1 cellular context compared by ENCODE assay signal in the genomic region with DNA sequence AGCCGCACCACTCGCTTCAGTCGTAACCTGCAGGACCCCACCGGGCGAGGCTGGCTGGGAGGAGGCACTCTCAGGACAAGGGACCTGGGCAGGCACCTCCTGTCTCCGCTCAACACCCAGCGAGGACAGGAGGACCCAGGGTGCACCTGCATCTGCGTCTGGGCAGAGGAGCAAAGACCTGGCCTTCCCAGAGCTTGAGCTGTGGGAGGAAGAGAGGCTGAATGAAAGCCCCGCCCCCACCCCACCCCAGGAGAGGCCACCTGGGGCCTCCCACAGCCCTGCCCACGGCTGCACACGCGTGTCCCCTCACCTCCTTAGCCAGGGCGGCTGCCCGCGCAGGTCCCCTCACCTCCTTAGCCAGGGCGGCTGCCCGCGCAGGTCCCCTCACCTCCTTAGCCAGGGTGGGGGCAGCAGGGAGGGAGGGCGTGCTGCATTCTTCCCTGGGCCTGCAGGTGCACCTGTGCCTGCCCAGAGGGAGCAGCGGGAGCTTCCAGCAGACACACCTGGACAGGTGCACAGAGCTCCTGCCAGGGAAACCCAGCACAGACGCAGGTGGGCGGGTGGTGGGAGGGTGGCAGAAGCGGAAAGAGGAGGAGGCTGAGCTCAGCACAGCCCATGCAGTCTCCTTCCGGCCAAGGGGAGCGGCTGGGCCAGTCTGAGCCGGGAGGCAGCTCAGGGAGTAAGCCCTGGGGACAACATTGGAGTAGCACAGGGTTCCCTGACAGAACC.
TF ChIP-seq lines count a peak whose summit lies in the region.

No MANE protein-coding gene starts in this region.

TF ChIP-seq in K562, 482 proteins besides CTCF, POLR2A, EP300 and RAD21:
- no peak for TF ChIP-seq IFI16 (CRISPR knock-in tag; IDR thresholded peaks at IDR 0.05)
- TF ChIP-seq TRIM24 (IDR thresholded peaks at IDR 0.05): no peak
- TF ChIP-seq, protein P1, sequence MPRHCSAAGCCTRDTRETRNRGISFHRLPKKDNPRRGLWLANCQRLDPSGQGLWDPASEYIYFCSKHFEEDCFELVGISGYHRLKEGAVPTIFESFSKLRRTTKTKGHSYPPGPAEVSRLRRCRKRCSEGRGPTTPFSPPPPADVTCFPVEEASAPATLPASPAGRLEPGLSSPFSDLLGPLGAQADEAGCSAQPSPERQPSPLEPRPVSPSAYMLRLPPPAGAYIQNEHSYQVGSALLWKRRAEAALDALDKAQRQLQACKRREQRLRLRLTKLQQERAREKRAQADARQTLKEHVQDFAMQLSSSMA (CRISPR knock-in tag; IDR thresholded peaks at IDR 0.05): no peak
- no peak for TF ChIP-seq BRF1 (IDR thresholded peaks at IDR 0.05; ENCODE audit: borderline replicate concordance, extremely low read depth, insufficient read length)
- TF ChIP-seq SLC30A9 (CRISPR knock-in tag; IDR thresholded peaks at IDR 0.05): no peak
- no peak for TF ChIP-seq SP2 (IDR thresholded peaks at IDR 0.05; ENCODE audit: extremely low read depth, low read depth, low read length, poor library complexity, severe bottlenecking)
